16 cellular contexts compared by ENCODE assay signal in the genomic region with DNA sequence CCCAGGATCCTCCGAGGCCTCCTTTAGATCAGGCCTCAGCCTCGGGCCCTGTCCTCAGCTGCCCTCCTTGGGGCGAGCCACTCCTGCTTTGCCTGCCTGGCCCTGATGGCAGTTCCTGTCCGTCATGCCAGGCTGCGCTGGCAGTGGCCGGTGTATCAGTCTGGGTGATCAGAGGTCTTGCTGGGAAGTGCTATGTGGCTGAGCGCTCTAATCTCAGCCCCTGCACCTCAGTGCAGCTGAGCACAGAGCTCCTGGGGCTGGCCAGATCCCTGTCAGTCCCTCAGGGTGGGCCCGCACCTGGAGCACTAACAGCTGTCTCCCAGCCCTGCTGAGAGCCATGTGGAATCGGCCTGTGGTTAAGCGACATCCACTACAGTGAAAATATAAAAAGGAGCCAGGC. TPM values are rescaled to one million over a fixed set of nuclear protein-coding genes. Genes with fewer than 3 reads are reported as not detected.
DNase-seq lines count a peak whose midpoint lies in the region; ATAC-seq and TF ChIP-seq lines count a peak whose summit lies in the region.
"Had no signal": no experiment of that assay in that cellular context is flagged by ENCODE, and none has a peak within 500 bp of the region (broad histone marks: within the 10 kb centered on the region; RNA-seq: fewer than 3 reads in every experiment).

No MANE protein-coding gene starts in this region.

- H3K4me1 ChIP-seq in osteoblast (ENCODE audit: insufficient read depth, low read length) (no peaks in the 10 kb centered on the region), upper lobe of right lung (peaks cover 4% of the 10 kb centered on the region)

- no peaks in the 10 kb centered on the region for H3K36me3 ChIP-seq in osteoblast (ENCODE audit: insufficient read depth, low read length)
- H3K36me3 ChIP-seq in upper lobe of right lung, result no peaks in the 10 kb centered on the region
- H3K36me3 ChIP-seq: BLaER1 treated with 17β-estradiol and CSF1 and Interleukin-3, amounts not matched to agents 10 nM and 100 nM had no signal

- H3K27ac Mint-ChIP-seq in activated CD8-positive, alpha-beta memory T cell treated with anti-CD3 and anti-CD28 coated beads, Interleukin-2, amount 10 ng/mL, durations not matched to agents 7 days and 5 days, result no peak overlapping the region
- H3K27ac Mint-ChIP-seq: CD4-positive, CD25-positive, alpha-beta regulatory T cell; H9 had no signal

- peaks cover 4% of the 10 kb centered on the region for H3K4me1 Mint-ChIP-seq in activated CD8-positive, alpha-beta memory T cell treated with anti-CD3 and anti-CD28 coated beads, Interleukin-2, amount 10 ng/mL, durations not matched to agents 7 days and 5 days

- CTCF ChIA-PET in activated CD8-positive, alpha-beta memory T cell treated with anti-CD3 and anti-CD28 coated beads, Interleukin-2, amount 10 ng/mL, durations not matched to agents 7 days and 5 days (lab: Charles Lee), result no interaction called here

- H3K27ac ChIP-seq in osteoblast (ENCODE audit: low read depth, low read length) (no peak overlapping the region), upper lobe of right lung (no peak overlapping the region)
- H3K27ac ChIP-seq: BLaER1 treated with 17β-estradiol and CSF1 and Interleukin-3, amounts not matched to agents 10 nM and 100 nM had no signal

- no peaks in the 10 kb centered on the region for H4K20me1 ChIP-seq in osteoblast (ENCODE audit: insufficient read depth, low read length)

- no peak overlapping the region for H3K4me3 ChIP-seq in osteoblast (ENCODE audit: insufficient read depth, low read length)
- H3K4me3 ChIP-seq in upper lobe of right lung, result no peak overlapping the region
- H3K4me3 ChIP-seq: BLaER1 treated with 17β-estradiol and CSF1 and Interleukin-3, amounts not matched to agents 10 nM and 100 nM; GM12878 had no signal

- intact Hi-C loops in cardiac septum (cut with DNase I) (no loop called here), Right ventricle myocardium superior (cut with DNase I) (no loop called here), upper lobe of right lung (cut with DNase I) (no loop called here)

- peak; percentile 45 for DNase-seq in activated CD8-positive, alpha-beta memory T cell treated with anti-CD3 and anti-CD28 coated beads, Interleukin-2, amount 50 U/mL, for 48 hours
- no peak for DNase-seq in activated CD8-positive, alpha-beta memory T cell treated with anti-CD3 and anti-CD28 coated beads, Interleukin-2, amount 10 ng/mL, durations not matched to agents 7 days and 5 days
- DNase-seq in cardiac septum (ENCODE audit: low spot score), result peak; percentile 58
- no peak for DNase-seq in Right ventricle myocardium superior
- peak; percentile 64 for DNase-seq in osteoblast (ENCODE audit: insufficient read length, low spot score, missing footprints)
- DNase-seq in upper lobe of right lung, result peak; percentile 61
- DNase-seq in UCSD-AML1 (lab: John Stamatoyannopoulos, UW; ENCODE audit: unreplicated experiment), result no peak
- no peak for DNase-seq in EL
- DNase-seq: ACHN; CD4-positive, CD25-positive, alpha-beta regulatory T cell; DMS53; GOT3 had no signal

- no peaks in the 10 kb centered on the region for H3K9me3 Mint-ChIP-seq in activated CD8-positive, alpha-beta memory T cell treated with anti-CD3 and anti-CD28 coated beads, Interleukin-2, amount 10 ng/mL, durations not matched to agents 7 days and 5 days (ENCODE audit: low read depth)
- H3K9me3 Mint-ChIP-seq: CD4-positive, CD25-positive, alpha-beta regulatory T cell; H9 had no signal

- H3K9me3 ChIP-seq in osteoblast (ENCODE audit: low read depth, low read length) (no peaks in the 10 kb centered on the region), upper lobe of right lung (no peaks in the 10 kb centered on the region)
- H3K9me3 ChIP-seq: BLaER1 treated with 17β-estradiol and CSF1 and Interleukin-3, amounts not matched to agents 10 nM and 100 nM had no signal

- H3K4me2 ChIP-seq in osteoblast (ENCODE audit: insufficient read depth, low read length), result no peak overlapping the region

- no peaks in the 10 kb centered on the region for H3K79me2 ChIP-seq in osteoblast (ENCODE audit: insufficient read depth, low read length)

- TF ChIP-seq CTCF in osteoblast (IDR thresholded peaks at IDR 0.05; ENCODE audit: extremely low read depth, low read depth, low read length) (no peak), upper lobe of right lung (IDR thresholded peaks at IDR 0.05) (no peak)

- H3K27me3 Mint-ChIP-seq in activated CD8-positive, alpha-beta memory T cell treated with anti-CD3 and anti-CD28 coated beads, Interleukin-2, amount 10 ng/mL, durations not matched to agents 7 days and 5 days, result peaks cover 23% of the 10 kb centered on the region

- no peaks in the 10 kb centered on the region for H3K36me3 Mint-ChIP-seq in activated CD8-positive, alpha-beta memory T cell treated with anti-CD3 and anti-CD28 coated beads, Interleukin-2, amount 10 ng/mL, durations not matched to agents 7 days and 5 days
- H3K36me3 Mint-ChIP-seq: CD4-positive, CD25-positive, alpha-beta regulatory T cell had no signal

- H3K4me3 Mint-ChIP-seq in activated CD8-positive, alpha-beta memory T cell treated with anti-CD3 and anti-CD28 coated beads, Interleukin-2, amount 10 ng/mL, durations not matched to agents 7 days and 5 days, result no peak overlapping the region
- H3K4me3 Mint-ChIP-seq: CD4-positive, CD25-positive, alpha-beta regulatory T cell; H9 had no signal

- no peak overlapping the region for H2AFZ ChIP-seq in osteoblast (ENCODE audit: low read length)

- H3K27me3 ChIP-seq in osteoblast (ENCODE audit: insufficient read depth, low read length), result peaks cover 17% of the 10 kb centered on the region
- peaks cover 11% of the 10 kb centered on the region for H3K27me3 ChIP-seq in upper lobe of right lung

- ATAC-seq in activated CD8-positive, alpha-beta memory T cell treated with anti-CD3 and anti-CD28 coated beads, Interleukin-2, amount 10 ng/mL, durations not matched to agents 7 days and 5 days, result no peak
- ATAC-seq in Right ventricle myocardium superior (ENCODE audit: poor library complexity) (no peak), upper lobe of right lung (no peak)
- ATAC-seq: GM12878 had no signal

RNA-seq across cellular contexts. Expression of a gene that starts 14.8 kb away (rescaled TPM):
- not detected for total RNA-seq in activated CD8-positive, alpha-beta memory T cell treated with anti-CD3 and anti-CD28 coated beads, Interleukin-2, amount 10 ng/mL, durations not matched to agents 7 days and 5 days
- total RNA-seq in cardiac septum (0.94 TPM), Right ventricle myocardium superior (1.9 TPM), osteoblast (under 0.01 and 0.29 TPM in 2 replicates), upper lobe of right lung (0.52 TPM)
- total RNA-seq: CD4-positive, CD25-positive, alpha-beta regulatory T cell; GM12878; HT-29 had no signal

Comparison
In these comparisons a context has a peak if more than half of its experiments do, and no peak if none do; other contexts are left out.
1. DNase-seq: peak in activated CD8-positive, alpha-beta memory T cell treated with anti-CD3 and anti-CD28 coated beads, Interleukin-2, amount 50 U/mL, for 48 hours (single experiment), cardiac septum (single experiment), osteoblast (single experiment) and upper lobe of right lung (single experiment); none in activated CD8-positive, alpha-beta memory T cell treated with anti-CD3 and anti-CD28 coated beads, Interleukin-2, amount 10 ng/mL, durations not matched to agents 7 days and 5 days (single experiment), Right ventricle myocardium superior (single experiment), UCSD-AML1 (single experiment) and EL (single experiment).